ENCODE assay signal across 1 cellular context in genomic region chr5:124712724-124713305, GRCh38.
A peak's percentile ranks its signal among the peaks of the same experiment; 100 is the strongest.
TF ChIP-seq lines count a peak whose summit lies in the region.

No MANE protein-coding gene starts in this region.

TF ChIP-seq in K562, 482 proteins besides CTCF, POLR2A, EP300 and RAD21 (continued from another document):
- TF ChIP-seq, protein P1, sequence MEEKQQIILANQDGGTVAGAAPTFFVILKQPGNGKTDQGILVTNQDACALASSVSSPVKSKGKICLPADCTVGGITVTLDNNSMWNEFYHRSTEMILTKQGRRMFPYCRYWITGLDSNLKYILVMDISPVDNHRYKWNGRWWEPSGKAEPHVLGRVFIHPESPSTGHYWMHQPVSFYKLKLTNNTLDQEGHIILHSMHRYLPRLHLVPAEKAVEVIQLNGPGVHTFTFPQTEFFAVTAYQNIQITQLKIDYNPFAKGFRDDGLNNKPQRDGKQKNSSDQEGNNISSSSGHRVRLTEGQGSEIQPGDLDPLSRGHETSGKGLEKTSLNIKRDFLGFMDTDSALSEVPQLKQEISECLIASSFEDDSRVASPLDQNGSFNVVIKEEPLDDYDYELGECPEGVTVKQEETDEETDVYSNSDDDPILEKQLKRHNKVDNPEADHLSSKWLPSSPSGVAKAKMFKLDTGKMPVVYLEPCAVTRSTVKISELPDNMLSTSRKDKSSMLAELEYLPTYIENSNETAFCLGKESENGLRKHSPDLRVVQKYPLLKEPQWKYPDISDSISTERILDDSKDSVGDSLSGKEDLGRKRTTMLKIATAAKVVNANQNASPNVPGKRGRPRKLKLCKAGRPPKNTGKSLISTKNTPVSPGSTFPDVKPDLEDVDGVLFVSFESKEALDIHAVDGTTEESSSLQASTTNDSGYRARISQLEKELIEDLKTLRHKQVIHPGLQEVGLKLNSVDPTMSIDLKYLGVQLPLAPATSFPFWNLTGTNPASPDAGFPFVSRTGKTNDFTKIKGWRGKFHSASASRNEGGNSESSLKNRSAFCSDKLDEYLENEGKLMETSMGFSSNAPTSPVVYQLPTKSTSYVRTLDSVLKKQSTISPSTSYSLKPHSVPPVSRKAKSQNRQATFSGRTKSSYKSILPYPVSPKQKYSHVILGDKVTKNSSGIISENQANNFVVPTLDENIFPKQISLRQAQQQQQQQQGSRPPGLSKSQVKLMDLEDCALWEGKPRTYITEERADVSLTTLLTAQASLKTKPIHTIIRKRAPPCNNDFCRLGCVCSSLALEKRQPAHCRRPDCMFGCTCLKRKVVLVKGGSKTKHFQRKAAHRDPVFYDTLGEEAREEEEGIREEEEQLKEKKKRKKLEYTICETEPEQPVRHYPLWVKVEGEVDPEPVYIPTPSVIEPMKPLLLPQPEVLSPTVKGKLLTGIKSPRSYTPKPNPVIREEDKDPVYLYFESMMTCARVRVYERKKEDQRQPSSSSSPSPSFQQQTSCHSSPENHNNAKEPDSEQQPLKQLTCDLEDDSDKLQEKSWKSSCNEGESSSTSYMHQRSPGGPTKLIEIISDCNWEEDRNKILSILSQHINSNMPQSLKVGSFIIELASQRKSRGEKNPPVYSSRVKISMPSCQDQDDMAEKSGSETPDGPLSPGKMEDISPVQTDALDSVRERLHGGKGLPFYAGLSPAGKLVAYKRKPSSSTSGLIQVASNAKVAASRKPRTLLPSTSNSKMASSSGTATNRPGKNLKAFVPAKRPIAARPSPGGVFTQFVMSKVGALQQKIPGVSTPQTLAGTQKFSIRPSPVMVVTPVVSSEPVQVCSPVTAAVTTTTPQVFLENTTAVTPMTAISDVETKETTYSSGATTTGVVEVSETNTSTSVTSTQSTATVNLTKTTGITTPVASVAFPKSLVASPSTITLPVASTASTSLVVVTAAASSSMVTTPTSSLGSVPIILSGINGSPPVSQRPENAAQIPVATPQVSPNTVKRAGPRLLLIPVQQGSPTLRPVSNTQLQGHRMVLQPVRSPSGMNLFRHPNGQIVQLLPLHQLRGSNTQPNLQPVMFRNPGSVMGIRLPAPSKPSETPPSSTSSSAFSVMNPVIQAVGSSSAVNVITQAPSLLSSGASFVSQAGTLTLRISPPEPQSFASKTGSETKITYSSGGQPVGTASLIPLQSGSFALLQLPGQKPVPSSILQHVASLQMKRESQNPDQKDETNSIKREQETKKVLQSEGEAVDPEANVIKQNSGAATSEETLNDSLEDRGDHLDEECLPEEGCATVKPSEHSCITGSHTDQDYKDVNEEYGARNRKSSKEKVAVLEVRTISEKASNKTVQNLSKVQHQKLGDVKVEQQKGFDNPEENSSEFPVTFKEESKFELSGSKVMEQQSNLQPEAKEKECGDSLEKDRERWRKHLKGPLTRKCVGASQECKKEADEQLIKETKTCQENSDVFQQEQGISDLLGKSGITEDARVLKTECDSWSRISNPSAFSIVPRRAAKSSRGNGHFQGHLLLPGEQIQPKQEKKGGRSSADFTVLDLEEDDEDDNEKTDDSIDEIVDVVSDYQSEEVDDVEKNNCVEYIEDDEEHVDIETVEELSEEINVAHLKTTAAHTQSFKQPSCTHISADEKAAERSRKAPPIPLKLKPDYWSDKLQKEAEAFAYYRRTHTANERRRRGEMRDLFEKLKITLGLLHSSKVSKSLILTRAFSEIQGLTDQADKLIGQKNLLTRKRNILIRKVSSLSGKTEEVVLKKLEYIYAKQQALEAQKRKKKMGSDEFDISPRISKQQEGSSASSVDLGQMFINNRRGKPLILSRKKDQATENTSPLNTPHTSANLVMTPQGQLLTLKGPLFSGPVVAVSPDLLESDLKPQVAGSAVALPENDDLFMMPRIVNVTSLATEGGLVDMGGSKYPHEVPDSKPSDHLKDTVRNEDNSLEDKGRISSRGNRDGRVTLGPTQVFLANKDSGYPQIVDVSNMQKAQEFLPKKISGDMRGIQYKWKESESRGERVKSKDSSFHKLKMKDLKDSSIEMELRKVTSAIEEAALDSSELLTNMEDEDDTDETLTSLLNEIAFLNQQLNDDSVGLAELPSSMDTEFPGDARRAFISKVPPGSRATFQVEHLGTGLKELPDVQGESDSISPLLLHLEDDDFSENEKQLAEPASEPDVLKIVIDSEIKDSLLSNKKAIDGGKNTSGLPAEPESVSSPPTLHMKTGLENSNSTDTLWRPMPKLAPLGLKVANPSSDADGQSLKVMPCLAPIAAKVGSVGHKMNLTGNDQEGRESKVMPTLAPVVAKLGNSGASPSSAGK (IDR thresholded peaks at IDR 0.05): peak; percentile 42
- TF ChIP-seq ZNF551 (CRISPR knock-in tag; IDR thresholded peaks at IDR 0.05) (no peak), GABPB1 (CRISPR knock-in tag; IDR thresholded peaks at IDR 0.05) (no peak), KDM1A (IDR thresholded peaks at IDR 0.05) (no peak), KDM2B (CRISPR knock-in tag; IDR thresholded peaks at IDR 0.05) (no peak), ID3 (CRISPR knock-in tag; IDR thresholded peaks at IDR 0.05) (no peak), ID3 (tag; IDR thresholded peaks at IDR 0.05) (no peak), ZNF263 (CRISPR knock-in tag; IDR thresholded peaks at IDR 0.05; ENCODE audit: borderline replicate concordance) (no peak), ZNF76 (CRISPR knock-in tag; IDR thresholded peaks at IDR 0.05; ENCODE audit: borderline replicate concordance) (no peak), XRCC3 (IDR thresholded peaks at IDR 0.05) (no peak), ZNF655 (CRISPR knock-in tag; IDR thresholded peaks at IDR 0.05) (no peak), ZNF133 (CRISPR knock-in tag; IDR thresholded peaks at IDR 0.05) (no peak), ZNF592 (IDR thresholded peaks at IDR 0.05) (no peak), GABPB2 (CRISPR knock-in tag; conservative IDR thresholded peaks at IDR 0.05) (no peak), HDAC8 (tag; IDR thresholded peaks at IDR 0.05) (no peak), SIN3B (IDR thresholded peaks at IDR 0.05; ENCODE audit: low read depth) (no peak), ZNF311 (CRISPR knock-in tag; IDR thresholded peaks at IDR 0.05) (no peak), RBM22 (IDR thresholded peaks at IDR 0.05; ENCODE audit: low read depth, low read length, poor library complexity, severe bottlenecking) (no peak), CBFB (CRISPR knock-in tag; IDR thresholded peaks at IDR 0.05) (no peak), SMC3 (conservative IDR thresholded peaks at IDR 0.05; ENCODE audit: insufficient read depth, low read depth, low read length) (no peak), TEAD2 (tag; IDR thresholded peaks at IDR 0.05) (no peak), ZNF23 (CRISPR knock-in tag; IDR thresholded peaks at IDR 0.05) (no peak), KLF10 (CRISPR knock-in tag; IDR thresholded peaks at IDR 0.05) (no peak), DEAF1 (CRISPR knock-in tag; IDR thresholded peaks at IDR 0.05) (no peak), ZNF12 (CRISPR knock-in tag; IDR thresholded peaks at IDR 0.05) (no peak), KDM5B (IDR thresholded peaks at IDR 0.05; ENCODE audit: insufficient replicate concordance, low read depth, low read length) (no peak), E2F3 (CRISPR knock-in tag; IDR thresholded peaks at IDR 0.05) (no peak)
- TF ChIP-seq, protein P2, sequence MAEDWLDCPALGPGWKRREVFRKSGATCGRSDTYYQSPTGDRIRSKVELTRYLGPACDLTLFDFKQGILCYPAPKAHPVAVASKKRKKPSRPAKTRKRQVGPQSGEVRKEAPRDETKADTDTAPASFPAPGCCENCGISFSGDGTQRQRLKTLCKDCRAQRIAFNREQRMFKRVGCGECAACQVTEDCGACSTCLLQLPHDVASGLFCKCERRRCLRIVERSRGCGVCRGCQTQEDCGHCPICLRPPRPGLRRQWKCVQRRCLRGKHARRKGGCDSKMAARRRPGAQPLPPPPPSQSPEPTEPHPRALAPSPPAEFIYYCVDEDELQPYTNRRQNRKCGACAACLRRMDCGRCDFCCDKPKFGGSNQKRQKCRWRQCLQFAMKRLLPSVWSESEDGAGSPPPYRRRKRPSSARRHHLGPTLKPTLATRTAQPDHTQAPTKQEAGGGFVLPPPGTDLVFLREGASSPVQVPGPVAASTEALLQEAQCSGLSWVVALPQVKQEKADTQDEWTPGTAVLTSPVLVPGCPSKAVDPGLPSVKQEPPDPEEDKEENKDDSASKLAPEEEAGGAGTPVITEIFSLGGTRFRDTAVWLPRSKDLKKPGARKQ (CRISPR knock-in tag; IDR thresholded peaks at IDR 0.05): no peak
- TF ChIP-seq, protein P3, sequence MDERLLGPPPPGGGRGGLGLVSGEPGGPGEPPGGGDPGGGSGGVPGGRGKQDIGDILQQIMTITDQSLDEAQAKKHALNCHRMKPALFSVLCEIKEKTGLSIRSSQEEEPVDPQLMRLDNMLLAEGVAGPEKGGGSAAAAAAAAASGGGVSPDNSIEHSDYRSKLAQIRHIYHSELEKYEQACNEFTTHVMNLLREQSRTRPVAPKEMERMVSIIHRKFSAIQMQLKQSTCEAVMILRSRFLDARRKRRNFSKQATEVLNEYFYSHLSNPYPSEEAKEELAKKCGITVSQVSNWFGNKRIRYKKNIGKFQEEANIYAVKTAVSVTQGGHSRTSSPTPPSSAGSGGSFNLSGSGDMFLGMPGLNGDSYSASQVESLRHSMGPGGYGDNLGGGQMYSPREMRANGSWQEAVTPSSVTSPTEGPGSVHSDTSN (CRISPR knock-in tag; IDR thresholded peaks at IDR 0.05; ENCODE audit: low read depth): no peak
- TF ChIP-seq, protein P3 (tag; conservative IDR thresholded peaks at IDR 0.05; ENCODE audit: low read depth): peak; percentile 21; the same call in 1 of the 2 replicates
